In the genomic region with DNA sequence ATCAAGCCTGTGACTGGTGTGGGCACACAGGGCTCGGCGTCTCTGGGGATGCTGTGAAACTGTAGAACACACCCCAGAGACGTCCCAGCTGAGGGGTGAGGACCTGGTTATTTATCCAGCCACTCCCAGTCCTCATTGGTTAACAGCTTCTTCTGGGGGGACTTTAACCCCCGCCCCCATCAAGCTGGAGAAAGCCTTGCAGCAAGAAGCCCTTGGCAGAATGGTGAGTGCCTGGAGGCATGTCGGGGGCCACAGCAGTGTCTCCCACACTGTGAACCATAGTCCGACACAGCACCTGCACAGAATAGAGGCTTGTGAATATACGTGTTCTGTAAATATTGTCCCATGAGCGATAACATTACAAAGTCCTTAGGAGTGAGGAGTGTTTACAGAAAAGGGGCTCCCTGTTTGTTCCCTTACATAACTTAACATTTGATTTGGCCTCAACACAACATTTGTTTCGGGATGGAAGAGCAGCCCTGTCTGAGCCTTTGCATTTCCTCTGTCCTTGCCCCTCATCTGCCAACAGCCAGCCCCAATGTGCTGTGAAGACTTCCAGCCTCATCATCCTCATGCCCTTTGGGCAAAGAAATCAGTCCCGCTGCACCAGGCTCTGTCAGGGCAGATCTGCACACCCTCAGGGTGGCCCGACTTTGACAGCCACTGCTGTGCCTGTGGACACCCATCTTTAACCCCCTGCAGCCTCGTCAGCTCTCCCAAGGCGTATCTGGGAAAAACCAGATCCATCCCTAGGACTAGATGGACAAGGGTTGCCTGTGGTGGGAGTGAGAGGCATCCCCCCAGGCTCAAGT, we compare ENCODE assay signal across 1 cellular context.
TF ChIP-seq lines count a peak whose summit lies in the region.

No MANE protein-coding gene starts in this region.

TF ChIP-seq in HepG2, 621 proteins besides CTCF, POLR2A, EP300 and RAD21 (continues in another document):
- TF ChIP-seq, protein P1, sequence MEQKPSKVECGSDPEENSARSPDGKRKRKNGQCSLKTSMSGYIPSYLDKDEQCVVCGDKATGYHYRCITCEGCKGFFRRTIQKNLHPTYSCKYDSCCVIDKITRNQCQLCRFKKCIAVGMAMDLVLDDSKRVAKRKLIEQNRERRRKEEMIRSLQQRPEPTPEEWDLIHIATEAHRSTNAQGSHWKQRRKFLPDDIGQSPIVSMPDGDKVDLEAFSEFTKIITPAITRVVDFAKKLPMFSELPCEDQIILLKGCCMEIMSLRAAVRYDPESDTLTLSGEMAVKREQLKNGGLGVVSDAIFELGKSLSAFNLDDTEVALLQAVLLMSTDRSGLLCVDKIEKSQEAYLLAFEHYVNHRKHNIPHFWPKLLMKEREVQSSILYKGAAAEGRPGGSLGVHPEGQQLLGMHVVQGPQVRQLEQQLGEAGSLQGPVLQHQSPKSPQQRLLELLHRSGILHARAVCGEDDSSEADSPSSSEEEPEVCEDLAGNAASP (CRISPR knock-in tag; IDR thresholded peaks at IDR 0.05; ENCODE audit: borderline replicate concordance) = peak; percentile 92; the same call in 1 of the 2 replicates
- TF ChIP-seq, protein P2, sequence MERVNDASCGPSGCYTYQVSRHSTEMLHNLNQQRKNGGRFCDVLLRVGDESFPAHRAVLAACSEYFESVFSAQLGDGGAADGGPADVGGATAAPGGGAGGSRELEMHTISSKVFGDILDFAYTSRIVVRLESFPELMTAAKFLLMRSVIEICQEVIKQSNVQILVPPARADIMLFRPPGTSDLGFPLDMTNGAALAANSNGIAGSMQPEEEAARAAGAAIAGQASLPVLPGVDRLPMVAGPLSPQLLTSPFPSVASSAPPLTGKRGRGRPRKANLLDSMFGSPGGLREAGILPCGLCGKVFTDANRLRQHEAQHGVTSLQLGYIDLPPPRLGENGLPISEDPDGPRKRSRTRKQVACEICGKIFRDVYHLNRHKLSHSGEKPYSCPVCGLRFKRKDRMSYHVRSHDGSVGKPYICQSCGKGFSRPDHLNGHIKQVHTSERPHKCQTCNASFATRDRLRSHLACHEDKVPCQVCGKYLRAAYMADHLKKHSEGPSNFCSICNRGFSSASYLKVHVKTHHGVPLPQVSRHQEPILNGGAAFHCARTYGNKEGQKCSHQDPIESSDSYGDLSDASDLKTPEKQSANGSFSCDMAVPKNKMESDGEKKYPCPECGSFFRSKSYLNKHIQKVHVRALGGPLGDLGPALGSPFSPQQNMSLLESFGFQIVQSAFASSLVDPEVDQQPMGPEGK (CRISPR knock-in tag; IDR thresholded peaks at IDR 0.05) = peak; percentile 97
- TF ChIP-seq ZNF572 (CRISPR knock-in tag; IDR thresholded peaks at IDR 0.05) = peak; percentile 54
- TF ChIP-seq, protein P3, sequence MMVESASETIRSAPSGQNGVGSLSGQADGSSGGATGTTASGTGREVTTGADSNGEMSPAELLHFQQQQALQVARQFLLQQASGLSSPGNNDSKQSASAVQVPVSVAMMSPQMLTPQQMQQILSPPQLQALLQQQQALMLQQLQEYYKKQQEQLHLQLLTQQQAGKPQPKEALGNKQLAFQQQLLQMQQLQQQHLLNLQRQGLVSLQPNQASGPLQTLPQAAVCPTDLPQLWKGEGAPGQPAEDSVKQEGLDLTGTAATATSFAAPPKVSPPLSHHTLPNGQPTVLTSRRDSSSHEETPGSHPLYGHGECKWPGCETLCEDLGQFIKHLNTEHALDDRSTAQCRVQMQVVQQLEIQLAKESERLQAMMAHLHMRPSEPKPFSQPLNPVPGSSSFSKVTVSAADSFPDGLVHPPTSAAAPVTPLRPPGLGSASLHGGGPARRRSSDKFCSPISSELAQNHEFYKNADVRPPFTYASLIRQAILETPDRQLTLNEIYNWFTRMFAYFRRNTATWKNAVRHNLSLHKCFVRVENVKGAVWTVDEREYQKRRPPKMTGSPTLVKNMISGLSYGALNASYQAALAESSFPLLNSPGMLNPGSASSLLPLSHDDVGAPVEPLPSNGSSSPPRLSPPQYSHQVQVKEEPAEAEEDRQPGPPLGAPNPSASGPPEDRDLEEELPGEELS (CRISPR knock-in tag; IDR thresholded peaks at IDR 0.05) = peak; percentile 100
- no peak for TF ChIP-seq ARHGAP35 (CRISPR knock-in tag; IDR thresholded peaks at IDR 0.05; ENCODE audit: borderline replicate concordance)
- peak; percentile 96 for TF ChIP-seq REPIN1 (CRISPR knock-in tag; IDR thresholded peaks at IDR 0.05; ENCODE audit: borderline replicate concordance, low read depth)
- peak; percentile 99 for TF ChIP-seq ZBTB20 (CRISPR knock-in tag; IDR thresholded peaks at IDR 0.05; ENCODE audit: borderline replicate concordance, low read depth)
- TF ChIP-seq, protein P4, sequence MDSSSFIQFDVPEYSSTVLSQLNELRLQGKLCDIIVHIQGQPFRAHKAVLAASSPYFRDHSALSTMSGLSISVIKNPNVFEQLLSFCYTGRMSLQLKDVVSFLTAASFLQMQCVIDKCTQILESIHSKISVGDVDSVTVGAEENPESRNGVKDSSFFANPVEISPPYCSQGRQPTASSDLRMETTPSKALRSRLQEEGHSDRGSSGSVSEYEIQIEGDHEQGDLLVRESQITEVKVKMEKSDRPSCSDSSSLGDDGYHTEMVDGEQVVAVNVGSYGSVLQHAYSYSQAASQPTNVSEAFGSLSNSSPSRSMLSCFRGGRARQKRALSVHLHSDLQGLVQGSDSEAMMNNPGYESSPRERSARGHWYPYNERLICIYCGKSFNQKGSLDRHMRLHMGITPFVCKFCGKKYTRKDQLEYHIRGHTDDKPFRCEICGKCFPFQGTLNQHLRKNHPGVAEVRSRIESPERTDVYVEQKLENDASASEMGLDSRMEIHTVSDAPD (CRISPR knock-in tag; IDR thresholded peaks at IDR 0.05) = peak; percentile 93
- TF ChIP-seq MAFK (conservative IDR thresholded peaks at IDR 0.05 in 1 of 2, IDR thresholded peaks at IDR 0.05 in 1 of 2; ENCODE audit: low read length in 2 of 2) = peak in 1 of 2 experiments; percentile 8; a peak in 1 of 4 replicates
- peak; percentile 97 for TF ChIP-seq SIX4 (CRISPR knock-in tag; IDR thresholded peaks at IDR 0.05)
- TF ChIP-seq, protein P5, sequence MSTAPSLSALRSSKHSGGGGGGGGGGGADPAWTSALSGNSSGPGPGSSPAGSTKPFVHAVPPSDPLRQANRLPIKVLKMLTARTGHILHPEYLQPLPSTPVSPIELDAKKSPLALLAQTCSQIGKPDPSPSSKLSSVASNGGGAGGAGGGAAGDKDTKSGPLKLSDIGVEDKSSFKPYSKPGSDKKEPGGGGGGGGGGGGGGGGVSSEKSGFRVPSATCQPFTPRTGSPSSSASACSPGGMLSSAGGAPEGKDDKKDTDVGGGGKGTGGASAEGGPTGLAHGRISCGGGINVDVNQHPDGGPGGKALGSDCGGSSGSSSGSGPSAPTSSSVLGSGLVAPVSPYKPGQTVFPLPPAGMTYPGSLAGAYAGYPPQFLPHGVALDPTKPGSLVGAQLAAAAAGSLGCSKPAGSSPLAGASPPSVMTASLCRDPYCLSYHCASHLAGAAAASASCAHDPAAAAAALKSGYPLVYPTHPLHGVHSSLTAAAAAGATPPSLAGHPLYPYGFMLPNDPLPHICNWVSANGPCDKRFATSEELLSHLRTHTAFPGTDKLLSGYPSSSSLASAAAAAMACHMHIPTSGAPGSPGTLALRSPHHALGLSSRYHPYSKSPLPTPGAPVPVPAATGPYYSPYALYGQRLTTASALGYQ (CRISPR knock-in tag; IDR thresholded peaks at IDR 0.05) = peak; percentile 99
- TF ChIP-seq FOXJ3 (CRISPR knock-in tag; IDR thresholded peaks at IDR 0.05; ENCODE audit: borderline replicate concordance) = peak; percentile 99
- no peak for TF ChIP-seq ZNF7 (CRISPR knock-in tag; IDR thresholded peaks at IDR 0.05)
- TF ChIP-seq MBNL3 (CRISPR knock-in tag; conservative IDR thresholded peaks at IDR 0.05) = no peak
- no peak for TF ChIP-seq ZFP82 (CRISPR knock-in tag; IDR thresholded peaks at IDR 0.05; ENCODE audit: borderline replicate concordance)
- TF ChIP-seq SNAPC2 (CRISPR knock-in tag; IDR thresholded peaks at IDR 0.05) = peak; percentile 95; the same call in 1 of the 2 replicates
- peak; percentile 26 for TF ChIP-seq GABPB1 (CRISPR knock-in tag; IDR thresholded peaks at IDR 0.05)
- TF ChIP-seq ZNF468 (CRISPR knock-in tag; IDR thresholded peaks at IDR 0.05) = no peak
- TF ChIP-seq CENPT (CRISPR knock-in tag; IDR thresholded peaks at IDR 0.05; ENCODE audit: low read depth) = no peak
- TF ChIP-seq EEA1 (CRISPR knock-in tag; IDR thresholded peaks at IDR 0.05; ENCODE audit: borderline replicate concordance) = no peak
- TF ChIP-seq NFATC3 (CRISPR knock-in tag; IDR thresholded peaks at IDR 0.05) = no peak
- peak; percentile 27 for TF ChIP-seq KDM5B (CRISPR knock-in tag; IDR thresholded peaks at IDR 0.05; ENCODE audit: borderline replicate concordance)
- peak; percentile 73; the same call in 1 of the 2 replicates for TF ChIP-seq SIN3A (IDR thresholded peaks at IDR 0.05; ENCODE audit: borderline replicate concordance, low read depth, low read length)
- peak; percentile 98 for TF ChIP-seq ZNF816 (CRISPR knock-in tag; IDR thresholded peaks at IDR 0.05; ENCODE audit: borderline replicate concordance)
- TF ChIP-seq U2AF2 (IDR thresholded peaks at IDR 0.05; ENCODE audit: low read depth, low read length) = no peak
- no peak; the same call in 1 of the 2 replicates for TF ChIP-seq CC2D1A (CRISPR knock-in tag; IDR thresholded peaks at IDR 0.05)
- peak; percentile 50 for TF ChIP-seq CCAR2 (optimal IDR thresholded peaks at IDR 0.05; ENCODE audit: low read depth, low read length)
- peak; percentile 38; the same call in 1 of the 2 replicates for TF ChIP-seq ZNF713 (CRISPR knock-in tag; IDR thresholded peaks at IDR 0.05)
- no peak for TF ChIP-seq PAF1 (CRISPR knock-in tag; IDR thresholded peaks at IDR 0.05)
- TF ChIP-seq AHR (CRISPR knock-in tag; IDR thresholded peaks at IDR 0.05) = no peak; the same call in 1 of the 2 replicates
- peak; percentile 71 for TF ChIP-seq POGZ (CRISPR knock-in tag; IDR thresholded peaks at IDR 0.05)
- TF ChIP-seq NFE2 (CRISPR knock-in tag; IDR thresholded peaks at IDR 0.05) = no peak
- TF ChIP-seq ZNF296 (CRISPR knock-in tag; conservative IDR thresholded peaks at IDR 0.05) = no peak
- peak; percentile 57; the same call in 1 of the 2 replicates for TF ChIP-seq ZNF160 (CRISPR knock-in tag; IDR thresholded peaks at IDR 0.05)
- TF ChIP-seq EED (CRISPR knock-in tag; IDR thresholded peaks at IDR 0.05) = peak; percentile 90
- TF ChIP-seq YEATS2 (CRISPR knock-in tag; IDR thresholded peaks at IDR 0.05; ENCODE audit: borderline replicate concordance) = peak; percentile 81; the same call in 1 of the 2 replicates
- TF ChIP-seq, protein P6, sequence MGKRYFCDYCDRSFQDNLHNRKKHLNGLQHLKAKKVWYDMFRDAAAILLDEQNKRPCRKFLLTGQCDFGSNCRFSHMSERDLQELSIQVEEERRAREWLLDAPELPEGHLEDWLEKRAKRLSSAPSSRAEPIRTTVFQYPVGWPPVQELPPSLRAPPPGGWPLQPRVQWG (CRISPR knock-in tag; IDR thresholded peaks at IDR 0.05; ENCODE audit: borderline replicate concordance, low read depth) = no peak
- TF ChIP-seq ZBTB38 (CRISPR knock-in tag; IDR thresholded peaks at IDR 0.05) = peak; percentile 73
- TF ChIP-seq, protein P7, sequence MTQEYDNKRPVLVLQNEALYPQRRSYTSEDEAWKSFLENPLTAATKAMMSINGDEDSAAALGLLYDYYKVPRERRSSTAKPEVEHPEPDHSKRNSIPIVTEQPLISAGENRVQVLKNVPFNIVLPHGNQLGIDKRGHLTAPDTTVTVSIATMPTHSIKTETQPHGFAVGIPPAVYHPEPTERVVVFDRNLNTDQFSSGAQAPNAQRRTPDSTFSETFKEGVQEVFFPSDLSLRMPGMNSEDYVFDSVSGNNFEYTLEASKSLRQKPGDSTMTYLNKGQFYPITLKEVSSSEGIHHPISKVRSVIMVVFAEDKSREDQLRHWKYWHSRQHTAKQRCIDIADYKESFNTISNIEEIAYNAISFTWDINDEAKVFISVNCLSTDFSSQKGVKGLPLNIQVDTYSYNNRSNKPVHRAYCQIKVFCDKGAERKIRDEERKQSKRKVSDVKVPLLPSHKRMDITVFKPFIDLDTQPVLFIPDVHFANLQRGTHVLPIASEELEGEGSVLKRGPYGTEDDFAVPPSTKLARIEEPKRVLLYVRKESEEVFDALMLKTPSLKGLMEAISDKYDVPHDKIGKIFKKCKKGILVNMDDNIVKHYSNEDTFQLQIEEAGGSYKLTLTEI (CRISPR knock-in tag; conservative IDR thresholded peaks at IDR 0.05) = no peak
- peak; percentile 94 for TF ChIP-seq XRCC5 (optimal IDR thresholded peaks at IDR 0.05; ENCODE audit: low read length)
- TF ChIP-seq, protein P8, sequence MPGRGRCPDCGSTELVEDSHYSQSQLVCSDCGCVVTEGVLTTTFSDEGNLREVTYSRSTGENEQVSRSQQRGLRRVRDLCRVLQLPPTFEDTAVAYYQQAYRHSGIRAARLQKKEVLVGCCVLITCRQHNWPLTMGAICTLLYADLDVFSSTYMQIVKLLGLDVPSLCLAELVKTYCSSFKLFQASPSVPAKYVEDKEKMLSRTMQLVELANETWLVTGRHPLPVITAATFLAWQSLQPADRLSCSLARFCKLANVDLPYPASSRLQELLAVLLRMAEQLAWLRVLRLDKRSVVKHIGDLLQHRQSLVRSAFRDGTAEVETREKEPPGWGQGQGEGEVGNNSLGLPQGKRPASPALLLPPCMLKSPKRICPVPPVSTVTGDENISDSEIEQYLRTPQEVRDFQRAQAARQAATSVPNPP (CRISPR knock-in tag; IDR thresholded peaks at IDR 0.05) = peak; percentile 74; the same call in 1 of the 2 replicates
- TF ChIP-seq, protein P9, sequence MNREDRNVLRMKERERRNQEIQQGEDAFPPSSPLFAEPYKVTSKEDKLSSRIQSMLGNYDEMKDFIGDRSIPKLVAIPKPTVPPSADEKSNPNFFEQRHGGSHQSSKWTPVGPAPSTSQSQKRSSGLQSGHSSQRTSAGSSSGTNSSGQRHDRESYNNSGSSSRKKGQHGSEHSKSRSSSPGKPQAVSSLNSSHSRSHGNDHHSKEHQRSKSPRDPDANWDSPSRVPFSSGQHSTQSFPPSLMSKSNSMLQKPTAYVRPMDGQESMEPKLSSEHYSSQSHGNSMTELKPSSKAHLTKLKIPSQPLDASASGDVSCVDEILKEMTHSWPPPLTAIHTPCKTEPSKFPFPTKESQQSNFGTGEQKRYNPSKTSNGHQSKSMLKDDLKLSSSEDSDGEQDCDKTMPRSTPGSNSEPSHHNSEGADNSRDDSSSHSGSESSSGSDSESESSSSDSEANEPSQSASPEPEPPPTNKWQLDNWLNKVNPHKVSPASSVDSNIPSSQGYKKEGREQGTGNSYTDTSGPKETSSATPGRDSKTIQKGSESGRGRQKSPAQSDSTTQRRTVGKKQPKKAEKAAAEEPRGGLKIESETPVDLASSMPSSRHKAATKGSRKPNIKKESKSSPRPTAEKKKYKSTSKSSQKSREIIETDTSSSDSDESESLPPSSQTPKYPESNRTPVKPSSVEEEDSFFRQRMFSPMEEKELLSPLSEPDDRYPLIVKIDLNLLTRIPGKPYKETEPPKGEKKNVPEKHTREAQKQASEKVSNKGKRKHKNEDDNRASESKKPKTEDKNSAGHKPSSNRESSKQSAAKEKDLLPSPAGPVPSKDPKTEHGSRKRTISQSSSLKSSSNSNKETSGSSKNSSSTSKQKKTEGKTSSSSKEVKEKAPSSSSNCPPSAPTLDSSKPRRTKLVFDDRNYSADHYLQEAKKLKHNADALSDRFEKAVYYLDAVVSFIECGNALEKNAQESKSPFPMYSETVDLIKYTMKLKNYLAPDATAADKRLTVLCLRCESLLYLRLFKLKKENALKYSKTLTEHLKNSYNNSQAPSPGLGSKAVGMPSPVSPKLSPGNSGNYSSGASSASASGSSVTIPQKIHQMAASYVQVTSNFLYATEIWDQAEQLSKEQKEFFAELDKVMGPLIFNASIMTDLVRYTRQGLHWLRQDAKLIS (CRISPR knock-in tag; IDR thresholded peaks at IDR 0.05) = no peak
